Comparison of ENCODE assay signal across 19 cellular contexts in genomic region chr5:72486371-72486770, GRCh38. TPM values are rescaled to one million over a fixed set of nuclear protein-coding genes. Genes with fewer than 3 reads are reported as not detected.
DNase-seq lines count a peak whose midpoint lies in the region; FAIRE-seq and TF ChIP-seq lines count a peak whose summit lies in the region.
"Had no signal": no experiment of that assay in that cellular context is flagged by ENCODE, and none has a peak within 500 bp of the region (broad histone marks: within the 10 kb centered on the region; RNA-seq: fewer than 3 reads in every experiment).

No MANE protein-coding gene starts in this region.

- H3K9ac ChIP-seq in keratinocyte (ENCODE audit: control insufficient read depth, extremely low read depth, insufficient read depth, low read length), result no peak overlapping the region

- peak overlapping the region; percentile 54 for H3K27ac ChIP-seq in left ventricle myocardium inferior (replicated peaks)
- no peak overlapping the region for H3K27ac ChIP-seq in right atrium auricular region
- H3K27ac ChIP-seq in keratinocyte (ENCODE audit: control insufficient read depth, insufficient read depth, low read length), result peak overlapping the region; percentile 81
- H3K27ac ChIP-seq: A549, VCaP had no signal

- no peaks in the 10 kb centered on the region for H4K20me1 ChIP-seq in keratinocyte (ENCODE audit: control insufficient read depth, extremely low read depth, insufficient read depth, low read length)

- peaks cover 53% of the 10 kb centered on the region for H3K4me1 Mint-ChIP-seq in dendritic cell treated with granulocyte-macrophage colony-stimulating factor and Interleukin-4, amounts not matched to agents 40 ng/mL and 50 ng/mL, for 4 days (ENCODE audit: low read depth)
- H3K4me1 Mint-ChIP-seq: activated naive CD8-positive, alpha-beta T cell treated with anti-CD3 and anti-CD28 coated beads for 36 hours had no signal

- H3K36me3 Mint-ChIP-seq in dendritic cell treated with granulocyte-macrophage colony-stimulating factor and Interleukin-4, amounts not matched to agents 40 ng/mL and 50 ng/mL, for 4 days (ENCODE audit: low read depth), result peaks cover 96% of the 10 kb centered on the region
- H3K36me3 Mint-ChIP-seq: activated naive CD8-positive, alpha-beta T cell treated with anti-CD3 and anti-CD28 coated beads for 36 hours had no signal

- H3K9me3 ChIP-seq in left ventricle myocardium inferior (replicated peaks) (peaks cover 5% of the 10 kb centered on the region), right atrium auricular region (no peaks in the 10 kb centered on the region), keratinocyte (ENCODE audit: control insufficient read depth, low read depth, low read length) (no peaks in the 10 kb centered on the region)
- H3K9me3 ChIP-seq: A549, HAP-1 had no signal

- no peaks in the 10 kb centered on the region for H3K9me3 Mint-ChIP-seq in dendritic cell treated with granulocyte-macrophage colony-stimulating factor and Interleukin-4, amounts not matched to agents 40 ng/mL and 50 ng/mL, for 4 days
- H3K9me3 Mint-ChIP-seq: activated naive CD8-positive, alpha-beta T cell treated with anti-CD3 and anti-CD28 coated beads for 36 hours; nephron had no signal

- H3K27me3 Mint-ChIP-seq in dendritic cell treated with granulocyte-macrophage colony-stimulating factor and Interleukin-4, amounts not matched to agents 40 ng/mL and 50 ng/mL, for 4 days, result no peaks in the 10 kb centered on the region

- FAIRE-seq in keratinocyte (lab: Jason Lieb, UNC), result peak; percentile 60
- FAIRE-seq: A549, colon had no signal

- peak overlapping the region; percentile 83 for H3K4me2 ChIP-seq in keratinocyte (ENCODE audit: control insufficient read depth, extremely low read depth, insufficient read depth, low read depth, low read length)
- H3K4me2 ChIP-seq: A549, smooth muscle cell had no signal

- H3K4me3 Mint-ChIP-seq in dendritic cell treated with granulocyte-macrophage colony-stimulating factor and Interleukin-4, amounts not matched to agents 40 ng/mL and 50 ng/mL, for 4 days, result no peak overlapping the region
- H3K4me3 Mint-ChIP-seq: activated naive CD8-positive, alpha-beta T cell treated with anti-CD3 and anti-CD28 coated beads for 36 hours; nephron had no signal

- H3K27me3 ChIP-seq in left ventricle myocardium inferior (ENCODE audit: low read depth) (no peaks in the 10 kb centered on the region), right atrium auricular region (no peaks in the 10 kb centered on the region), keratinocyte (ENCODE audit: control insufficient read depth, extremely low read depth, insufficient read depth, low read length) (no peaks in the 10 kb centered on the region)

- DNase-seq in left ventricle myocardium inferior, result no peak
- DNase-seq in right atrium auricular region (ENCODE audit: low spot score), result no peak
- no peak for DNase-seq in keratinocyte (ENCODE audit: low read depth, low spot score)
- no peak for DNase-seq in epidermal melanocyte (ENCODE audit: insufficient read length, low spot score)
- no peak for DNase-seq in stimulated activated CD4-positive, alpha-beta T cell treated with anti-CD3 and anti-CD28 coated beads, Interleukin-4, amount 100 ng/mL, for 4 hours
- DNase-seq in NCI-H2107 treated with DMSO at 0.1 percent for 48 hours (lab: John Stamatoyannopoulos, UW; ENCODE audit: unreplicated experiment), result no peak
- DNase-seq in H4 (ENCODE audit: low spot score), result no peak
- DNase-seq: activated CD8-positive, alpha-beta memory T cell treated with anti-CD3 and anti-CD28 coated beads, Interleukin-2, amount 50 U/mL, for 48 hours; activated naive CD8-positive, alpha-beta T cell treated with anti-CD3 and anti-CD28 coated beads for 36 hours; COR-L47; head of caudate nucleus; left colon had no signal

- H3K4me1 ChIP-seq in left ventricle myocardium inferior (peaks cover 33% of the 10 kb centered on the region), right atrium auricular region (peaks cover 0 to 20% of the 10 kb centered on the region in 2 donors), keratinocyte (ENCODE audit: control insufficient read depth, extremely low read depth, insufficient read depth, low read length) (peaks cover 27% of the 10 kb centered on the region)
- H3K4me1 ChIP-seq: A549 had no signal

- dilution Hi-C loops in keratinocyte (cut with MboI; ENCODE audit: extremely low pct_ligation_motif_present, low sequenced_read_pairs), result no loop called here

- TF ChIP-seq CTCF in left ventricle myocardium inferior (IDR thresholded peaks at IDR 0.05; ENCODE audit: borderline replicate concordance), result no peak
- no peak for TF ChIP-seq CTCF in right atrium auricular region (IDR thresholded peaks at IDR 0.05)
- TF ChIP-seq CTCF in keratinocyte (optimal IDR thresholded peaks at IDR 0.05 in 1 of 3, IDR thresholded peaks at IDR 0.05 in 1 of 3, conservative IDR thresholded peaks at IDR 0.05 in 1 of 3; ENCODE audit: extremely low read depth in 1 of 3, insufficient read depth in 2 of 3, low read length in 3 of 3), result no peak

- H3K27ac Mint-ChIP-seq in dendritic cell treated with granulocyte-macrophage colony-stimulating factor and Interleukin-4, amounts not matched to agents 40 ng/mL and 50 ng/mL, for 4 days, result peak overlapping the region; percentile 57
- H3K27ac Mint-ChIP-seq: activated naive CD8-positive, alpha-beta T cell treated with anti-CD3 and anti-CD28 coated beads for 36 hours had no signal

- H2AFZ ChIP-seq in keratinocyte (ENCODE audit: control insufficient read depth, low read length), result no peak overlapping the region

- no peaks in the 10 kb centered on the region for H3K9me1 ChIP-seq in keratinocyte (ENCODE audit: control insufficient read depth, extremely low read depth, insufficient read depth, low read length)

- H3K4me3 ChIP-seq in left ventricle myocardium inferior, result no peak overlapping the region
- no peak overlapping the region for H3K4me3 ChIP-seq in right atrium auricular region
- H3K4me3 ChIP-seq in keratinocyte (ENCODE audit: control insufficient read depth in 2 of 3, extremely low read depth in 1 of 3, insufficient read depth in 2 of 3, low read depth in 1 of 3, low read length in 3 of 3), result no peak overlapping the region
- H3K4me3 ChIP-seq: A549, HAP-1, smooth muscle cell had no signal

- no peaks in the 10 kb centered on the region for H3K79me2 ChIP-seq in keratinocyte (ENCODE audit: control insufficient read depth, insufficient read depth, low read length)

- intact Hi-C loops in left ventricle myocardium inferior (cut with micrococcal nuclease), result no loop called here
- intact Hi-C loops in dendritic cell treated with granulocyte-macrophage colony-stimulating factor and Interleukin-4, amounts not matched to agents 40 ng/mL and 50 ng/mL, for 4 days (cut with micrococcal nuclease), result no loop called here

- no peaks in the 10 kb centered on the region for H3K36me3 ChIP-seq in left ventricle myocardium inferior
- no peaks in the 10 kb centered on the region for H3K36me3 ChIP-seq in right atrium auricular region
- no peaks in the 10 kb centered on the region for H3K36me3 ChIP-seq in keratinocyte (ENCODE audit: control insufficient read depth in 2 of 2, extremely low read depth in 1 of 2, insufficient read depth in 2 of 2, low read length in 2 of 2)
- H3K36me3 ChIP-seq: HAP-1 had no signal

RNA-seq across cellular contexts. Expression of gene ZNF366, which starts 20.8 kb away (rescaled TPM):
- total RNA-seq in left ventricle myocardium inferior (8.1 TPM), right atrium auricular region (1 to 10 TPM; 4.4 to 9.0 TPM)
- not detected in 3 replicates for polyA plus RNA-seq in keratinocyte
- polyA plus RNA-seq in keratinocyte (2011; ENCODE audit: low read depth), result not detected
- not detected in 2 replicates for polyA plus RNA-seq in keratinocyte (2011; cell fraction: cytosol; rRNA removed)
- not detected in 2 replicates for polyA plus RNA-seq in keratinocyte (2011; cell fraction: nucleus; rRNA removed)
- polyA plus RNA-seq in keratinocyte (2012; ENCODE audit: low replicate concordance), result not detected in 2 replicates
- polyA minus RNA-seq in keratinocyte, result not detected in 3 replicates
- polyA minus RNA-seq in keratinocyte (2011; cell fraction: cytosol; rRNA and poly(A)+ RNA removed), result not detected
- not detected in 2 replicates for polyA minus RNA-seq in keratinocyte (2011; cell fraction: nucleus; rRNA and poly(A)+ RNA removed)
- 0.35 TPM in 1 of 2 replicates, not detected in the other for total RNA-seq in H4 (2014; rRNA removed; shearing (Covaris generic))
- total RNA-seq: activated naive CD8-positive, alpha-beta T cell treated with anti-CD3 and anti-CD28 coated beads for 36 hours; smooth muscle cell had no signal
- polyA plus RNA-seq: A549, smooth muscle cell had no signal

Comparison
In these comparisons a context has a peak if more than half of its experiments do, and no peak if none do; other contexts are left out.
1. H3K27ac ChIP-seq: peak in left ventricle myocardium inferior (single experiment) and keratinocyte (single experiment); none in right atrium auricular region (0 of 2).